Comparison of ENCODE assay signal across 8 cellular contexts in genomic region chr2:235494716-235495372, GRCh38. TPM values are rescaled to one million over a fixed set of nuclear protein-coding genes. Genes with fewer than 3 reads are reported as not detected.
A peak's percentile ranks its signal among the peaks of the same experiment; 100 is the strongest.
DNase-seq lines count a peak whose midpoint lies in the region; ATAC-seq and TF ChIP-seq lines count a peak whose summit lies in the region.

No MANE protein-coding gene starts in this region.

- H3K36me3 Mint-ChIP-seq in neural crest cell (ENCODE audit: low read depth) = no peaks in the 10 kb centered on the region

- no peak overlapping the region for H3K27ac ChIP-seq in foreskin keratinocyte

- intact Hi-C loops in Right ventricle myocardium inferior (cut with DNase I) = loop anchor here (5.0 to 10.0 kb wide), 5 partner anchors 57 to 360 kb away; no protein-coding TSS in a partner anchor
- intact Hi-C loops in cardiac septum (cut with DNase I) = loop anchor here (5.0 kb wide), 4 partner anchors 63 to 358 kb away; no protein-coding TSS in a partner anchor

- ATAC-seq in Right ventricle myocardium inferior (no peak), foreskin keratinocyte (peak; percentile 18), HG03196 (IDR thresholded peaks at IDR 0.05; ENCODE audit: unreplicated experiment) (no peak), HG03432 (IDR thresholded peaks at IDR 0.05; ENCODE audit: unreplicated experiment) (no peak)

- TF ChIP-seq CTCF in WI38 (IDR thresholded peaks at IDR 0.05; ENCODE audit: low read depth, low read length) (no peak), foreskin keratinocyte (conservative IDR thresholded peaks at IDR 0.05) (no peak), neural crest cell (conservative IDR thresholded peaks at IDR 0.05) (peak; percentile 29)

- H3K4me1 ChIP-seq in foreskin keratinocyte = no peaks in the 10 kb centered on the region

- no peaks in the 10 kb centered on the region for H3K27me3 Mint-ChIP-seq in neural crest cell (ENCODE audit: low read depth)

- peak; percentile 80 for DNase-seq in Right ventricle myocardium inferior (ENCODE audit: missing footprints)
- no peak for DNase-seq in cardiac septum (ENCODE audit: low spot score)
- DNase-seq in foreskin keratinocyte = no peak
- DNase-seq in neural crest cell (ENCODE audit: low read depth, low spot score) = peak; percentile 22
- DNase-seq in activated effector memory CD4-positive, alpha-beta T cell treated with anti-CD3 and anti-CD28 coated beads, Interleukin-2, amount 50 U/mL, for 16 hours = no peak

- H3K27me3 ChIP-seq in foreskin keratinocyte = no peaks in the 10 kb centered on the region

- H3K4me1 Mint-ChIP-seq in neural crest cell = peaks cover 54% of the 10 kb centered on the region

- peak overlapping the region; percentile 72 for H3K4me3 ChIP-seq in WI38 (ENCODE audit: low read depth, low read length)

- peak overlapping the region; percentile 16 for H3K27ac Mint-ChIP-seq in neural crest cell (ENCODE audit: unreplicated experiment)

- H3K4me3 Mint-ChIP-seq in neural crest cell = peak overlapping the region; percentile 92

- H3K9me3 Mint-ChIP-seq in neural crest cell = no peaks in the 10 kb centered on the region

RNA-seq across cellular contexts. Expression of gene AGAP1, which starts 1.0 kb away (rescaled TPM):
- total RNA-seq in Right ventricle myocardium inferior = 23.5 TPM
- 18.7 TPM for total RNA-seq in cardiac septum
- total RNA-seq in foreskin keratinocyte = 13.4 and 15.2 TPM in 2 replicates
- polyA plus RNA-seq in foreskin keratinocyte = 5.6 and 5.8 TPM in 2 replicates
- total RNA-seq in neural crest cell = 54.7 and 57.7 TPM in 2 replicates

Comparison
In these comparisons a context has a peak if more than half of its experiments do, and no peak if none do; other contexts are left out.
1. DNase-seq: peak in Right ventricle myocardium inferior (single experiment) and neural crest cell (single experiment); none in cardiac septum (single experiment), foreskin keratinocyte (0 of 2) and activated effector memory CD4-positive, alpha-beta T cell treated with anti-CD3 and anti-CD28 coated beads, Interleukin-2, amount 50 U/mL, for 16 hours (single experiment).